Comparison of ENCODE assay signal across 8 cellular contexts in the genomic region with DNA sequence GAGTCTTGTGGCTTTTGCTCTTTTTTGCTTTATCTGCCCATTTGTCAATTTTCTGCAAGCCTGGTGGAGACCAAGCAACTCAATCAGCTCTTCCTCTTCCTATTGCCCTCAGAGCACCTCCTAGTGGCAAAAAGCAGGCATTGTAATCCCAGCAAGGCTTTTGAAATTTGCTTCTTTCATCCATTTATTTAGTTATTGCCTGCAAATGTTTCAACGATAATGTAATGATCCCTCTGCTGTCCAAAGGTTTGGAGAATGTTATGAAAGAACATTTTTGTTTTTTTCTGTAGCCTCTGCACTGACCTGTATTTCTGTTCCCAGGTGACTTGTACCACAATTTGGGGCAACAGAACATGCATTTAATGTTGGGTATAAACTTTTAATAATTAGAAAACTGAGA.
DNase-seq lines count a peak whose midpoint lies in the region; ATAC-seq, FAIRE-seq and TF ChIP-seq lines count a peak whose summit lies in the region.

No MANE protein-coding gene starts in this region.

- DNase-seq in A673 (ENCODE audit: low spot score) (peak; percentile 56), SW480 (ENCODE audit: low spot score) (peak; percentile 20), glutamatergic neuron (no peak), hepatic stellate cell (ENCODE audit: low spot score) (no peak), OCI-M2 (lab: John Stamatoyannopoulos, UW; ENCODE audit: unreplicated experiment) (no peak)

- no peak overlapping the region for H3K27ac ChIP-seq in A673 (ENCODE audit: low read depth, low read length, poor library complexity, severe bottlenecking)

- no peaks in the 10 kb centered on the region for H3K27me3 ChIP-seq in A673 (replicated peaks; ENCODE audit: insufficient read depth, low read depth, low read length, poor library complexity)

- H3K4me3 Mint-ChIP-seq in glutamatergic neuron (ENCODE audit: unreplicated experiment): no peak overlapping the region

- no peak overlapping the region for H3K4me3 ChIP-seq in A673 (ENCODE audit: low read depth, low read length, poor library complexity, severe bottlenecking)

- H3K27me3 Mint-ChIP-seq in glutamatergic neuron (ENCODE audit: unreplicated experiment): no peaks in the 10 kb centered on the region

- H3K4me1 Mint-ChIP-seq in glutamatergic neuron (ENCODE audit: low read depth, unreplicated experiment): no peaks in the 10 kb centered on the region

- CTCF ChIA-PET in A673 (lab: Charles Lee): interaction anchor here (1.0 kb wide), 1 partner anchor 255 kb away, joined by 4 read pairs; no protein-coding TSS in a partner anchor

- H3K9me3 Mint-ChIP-seq in glutamatergic neuron (ENCODE audit: unreplicated experiment): peaks cover 2% of the 10 kb centered on the region

- no peak overlapping the region for H3K27ac Mint-ChIP-seq in glutamatergic neuron (ENCODE audit: unreplicated experiment)

- H3K9me3 ChIP-seq in A673 (ENCODE audit: low read depth, low read length, poor library complexity, severe bottlenecking): no peaks in the 10 kb centered on the region

- intact Hi-C loops in A673 (cut with micrococcal nuclease; ENCODE audit: unreplicated experiment): loop anchor here (5.0 to 10.0 kb wide), 2 partner anchors 128 to 255 kb away; a partner anchor contains a TSS

- no peaks in the 10 kb centered on the region for H3K36me3 Mint-ChIP-seq in glutamatergic neuron (ENCODE audit: unreplicated experiment)

- ATAC-seq in HG03097 (IDR thresholded peaks at IDR 0.05; ENCODE audit: low FRiP score, unreplicated experiment): peak; percentile 58
- ATAC-seq in HG02981 (IDR thresholded peaks at IDR 0.05; ENCODE audit: unreplicated experiment): no peak

- TF ChIP-seq CTCF in A673 (conservative IDR thresholded peaks at IDR 0.05; ENCODE audit: low read depth, low read length) (peak; percentile 83), glutamatergic neuron (IDR thresholded peaks at IDR 0.05; ENCODE audit: partially characterized antibody, unreplicated experiment) (peak; percentile 72)

- POLR2A ChIA-PET in A673 (lab: Charles Lee; ENCODE audit: low non-redundant PET): no interaction called here

- no peaks in the 10 kb centered on the region for H3K36me3 ChIP-seq in A673 (ENCODE audit: insufficient read depth, low read length, poor library complexity, severe bottlenecking)

- peak; percentile 8 for FAIRE-seq in G401.6 (lab: Jason Lieb, UNC)

- H3K4me1 ChIP-seq in A673 (ENCODE audit: insufficient read depth, low read length, poor library complexity, severe bottlenecking): peaks cover 24% of the 10 kb centered on the region

- no TSS peak for BruUV-seq in A673 (replicated peaks; lab: Mats Ljungman, UMichigan)

Comparison
In these comparisons a context has a peak if more than half of its experiments do, and no peak if none do; other contexts are left out.
1. DNase-seq: peak in A673 (single experiment) and SW480 (single experiment); none in glutamatergic neuron (single experiment), hepatic stellate cell (single experiment) and OCI-M2 (single experiment).